In the genomic region with DNA sequence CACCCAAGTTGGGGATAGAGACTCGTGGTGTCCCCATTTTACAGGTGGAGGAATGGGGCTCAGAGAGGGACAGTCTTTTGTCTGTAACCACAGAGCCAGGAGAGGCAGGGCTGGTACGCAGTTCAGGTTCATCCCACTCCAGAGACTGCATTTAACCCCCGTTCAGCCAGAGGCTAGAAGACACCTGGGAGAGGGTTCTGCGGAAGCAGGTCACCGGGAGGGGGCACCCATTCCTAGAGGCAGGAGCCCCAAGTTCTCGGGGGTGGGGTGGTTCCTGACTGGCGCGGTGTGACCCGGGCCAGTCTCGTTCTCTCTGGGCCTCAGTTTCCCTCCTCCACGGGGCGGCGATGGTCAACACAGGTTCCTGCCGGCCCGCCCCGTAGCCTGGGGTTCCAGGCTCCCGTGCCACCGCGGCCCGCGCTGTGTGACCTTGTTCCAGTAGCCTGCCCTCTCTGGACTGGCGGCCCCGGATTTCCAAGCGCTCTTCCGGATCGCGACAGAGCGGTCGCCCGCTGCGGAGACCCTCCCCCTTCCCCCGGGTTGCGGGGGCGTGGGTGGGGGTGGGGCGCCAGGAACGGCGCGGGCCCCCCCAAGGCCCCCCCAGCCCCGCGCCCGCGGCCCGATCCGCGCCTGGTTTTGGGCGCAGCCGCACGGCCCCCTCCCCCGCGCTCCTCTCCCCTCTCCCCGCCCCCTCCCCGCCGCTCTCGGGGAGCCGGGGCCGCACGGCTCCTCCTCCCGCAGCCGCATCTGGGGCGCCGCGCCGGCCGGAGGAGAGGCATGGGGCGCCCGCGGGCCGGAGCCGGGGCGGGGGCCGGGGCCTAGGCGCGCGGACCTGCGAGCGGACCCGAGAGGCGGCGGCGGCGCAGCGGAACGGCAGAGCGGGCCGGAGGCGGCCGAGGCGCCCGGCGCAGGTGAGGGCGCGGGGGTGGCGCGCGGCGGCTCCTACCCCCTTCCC, we compare ENCODE assay signal across 8 cellular contexts. TPM values are rescaled to one million over a fixed set of nuclear protein-coding genes. Genes with fewer than 3 reads are reported as not detected.
DNase-seq lines count a peak whose midpoint lies in the region; ATAC-seq, FAIRE-seq and TF ChIP-seq lines count a peak whose summit lies in the region.

Gene DLGAP4, plus strand, starts transcription at position 738 of the 955 bp plus-strand sequence. CDS start 125,379 bp downstream, outside the sequence.

- H3K36me3 ChIP-seq in ascending aorta, result no peaks in the 10 kb centered on the region
- H3K36me3 ChIP-seq in keratinocyte (ENCODE audit: control insufficient read depth in 2 of 2, extremely low read depth in 1 of 2, insufficient read depth in 2 of 2, low read length in 2 of 2), result no peaks in the 10 kb centered on the region
- no peaks in the 10 kb centered on the region for H3K36me3 ChIP-seq in suprapubic skin

- peak within 1 kb of the TSS; percentile 39 to 55 for H3K4me3 ChIP-seq in ascending aorta
- peak within 1 kb of the TSS in 2 of 3 experiments; percentile 6 to 38 for H3K4me3 ChIP-seq in keratinocyte (ENCODE audit: control insufficient read depth in 2 of 3, extremely low read depth in 1 of 3, insufficient read depth in 2 of 3, low read depth in 1 of 3, low read length in 3 of 3)
- peak within 1 kb of the TSS; percentile 47 for H3K4me3 ChIP-seq in suprapubic skin

- H3K27me3 ChIP-seq in ascending aorta, result peaks cover 13% of the 10 kb centered on the region
- peaks cover 87% of the 10 kb centered on the region for H3K27me3 ChIP-seq in keratinocyte (ENCODE audit: control insufficient read depth, extremely low read depth, insufficient read depth, low read length)
- H3K27me3 ChIP-seq in suprapubic skin, result peaks cover 95% of the 10 kb centered on the region

- WGBS in suprapubic skin, result 6% methylated on average over 11 of the region's 96 CpGs

- H3K79me2 ChIP-seq in keratinocyte (ENCODE audit: control insufficient read depth, insufficient read depth, low read length), result no peaks in the 10 kb centered on the region

- no peak within 1 kb of the TSS for H3K9ac ChIP-seq in keratinocyte (ENCODE audit: control insufficient read depth, extremely low read depth, insufficient read depth, low read length)

- FAIRE-seq in keratinocyte (lab: Jason Lieb, UNC), result no peak

- no peak for TF ChIP-seq EP300 in suprapubic skin (IDR thresholded peaks at IDR 0.05)

- H3K4me2 ChIP-seq in keratinocyte (ENCODE audit: control insufficient read depth, extremely low read depth, insufficient read depth, low read depth, low read length), result no peak within 1 kb of the TSS

- H3K4me1 ChIP-seq in ascending aorta (peaks cover 3 to 7% of the 10 kb centered on the region in 2 donors), keratinocyte (ENCODE audit: control insufficient read depth, extremely low read depth, insufficient read depth, low read length) (no peaks in the 10 kb centered on the region), suprapubic skin (peaks cover 17% of the 10 kb centered on the region)

- no peaks in the 10 kb centered on the region for H4K20me1 ChIP-seq in keratinocyte (ENCODE audit: control insufficient read depth, extremely low read depth, insufficient read depth, low read length)

- dilution Hi-C loops in keratinocyte (cut with MboI; ENCODE audit: extremely low pct_ligation_motif_present, low sequenced_read_pairs), result no loop called here

- DNase-seq in NCI-H748 (lab: John Stamatoyannopoulos, UW; ENCODE audit: unreplicated experiment) (peak; percentile 21), NCI-H748 treated with DMSO at 0.1 percent for 48 hours (lab: John Stamatoyannopoulos, UW) (no peak), ascending aorta (ENCODE audit: low spot score in 2 of 2) (no peak), keratinocyte (ENCODE audit: low read depth, low spot score) (no peak), suprapubic skin (ENCODE audit: low spot score in 2 of 2) (no peak), NCI-H1048 (lab: John Stamatoyannopoulos, UW) (no peak)

- no peak for TF ChIP-seq CTCF in ascending aorta (IDR thresholded peaks at IDR 0.05)
- peak; percentile 9 to 31 (median 16) for TF ChIP-seq CTCF in keratinocyte (optimal IDR thresholded peaks at IDR 0.05 in 1 of 3, IDR thresholded peaks at IDR 0.05 in 1 of 3, conservative IDR thresholded peaks at IDR 0.05 in 1 of 3; ENCODE audit: extremely low read depth in 1 of 3, insufficient read depth in 2 of 3, low read length in 3 of 3)
- no peak for TF ChIP-seq CTCF in suprapubic skin (IDR thresholded peaks at IDR 0.05)

- H2AFZ ChIP-seq in keratinocyte (ENCODE audit: control insufficient read depth, low read length), result no peak within 1 kb of the TSS

- TF ChIP-seq POLR2A in suprapubic skin (IDR thresholded peaks at IDR 0.05), result no peak

- no peak within 1 kb of the TSS for H3K27ac ChIP-seq in ascending aorta
- no peak within 1 kb of the TSS for H3K27ac ChIP-seq in keratinocyte (ENCODE audit: control insufficient read depth, insufficient read depth, low read length)
- H3K27ac ChIP-seq in suprapubic skin, result no peak within 1 kb of the TSS

- H3K9me3 ChIP-seq in ascending aorta (no peaks in the 10 kb centered on the region), keratinocyte (ENCODE audit: control insufficient read depth, low read depth, low read length) (no peaks in the 10 kb centered on the region), suprapubic skin (no peaks in the 10 kb centered on the region)

- no peaks in the 10 kb centered on the region for H3K9me1 ChIP-seq in keratinocyte (ENCODE audit: control insufficient read depth, extremely low read depth, insufficient read depth, low read length)

- intact Hi-C loops in ascending aorta (cut with DNase I), result no loop called here

- ATAC-seq in GM19452 (IDR thresholded peaks at IDR 0.05; ENCODE audit: unreplicated experiment) (no peak), HG02588 (IDR thresholded peaks at IDR 0.05; ENCODE audit: unreplicated experiment) (no peak)

RNA-seq across cellular contexts. Expression of gene DLGAP4, which starts in this region (rescaled TPM):
- 98.2 TPM for total RNA-seq in ascending aorta
- 9.6 to 27.0 TPM (median 10.1 TPM) in 3 replicates for polyA plus RNA-seq in keratinocyte
- 209 TPM for polyA plus RNA-seq in keratinocyte (2011; ENCODE audit: low read depth)
- polyA plus RNA-seq in keratinocyte (2011; cell fraction: cytosol; rRNA removed), result 22.9 and 44.4 TPM in 2 replicates
- polyA plus RNA-seq in keratinocyte (2011; cell fraction: nucleus; rRNA removed), result 39.5 and 57.2 TPM in 2 replicates
- 41.3 and 64.1 TPM in 2 replicates for polyA plus RNA-seq in keratinocyte (2012; ENCODE audit: low replicate concordance)
- polyA minus RNA-seq in keratinocyte, result 18.4 to 145 TPM (median 21.9 TPM) in 3 replicates
- polyA minus RNA-seq in keratinocyte (2011; cell fraction: cytosol; rRNA and poly(A)+ RNA removed), result 55.2 TPM
- polyA minus RNA-seq in keratinocyte (2011; cell fraction: nucleus; rRNA and poly(A)+ RNA removed), result 21.5 and 26.1 TPM in 2 replicates
- 100 to 1,000 TPM in 2 of 4 donors, 10 to 100 TPM in 2; 69.5 to 120 (median 96.8) TPM for total RNA-seq in suprapubic skin

Comparison
In these comparisons a context has a peak if more than half of its experiments do, and no peak if none do; other contexts are left out.
1. CTCF ChIP-seq: peak in keratinocyte (3 of 3); none in ascending aorta (0 of 3) and suprapubic skin (0 of 2).
2. Peak in every context shown above with its lines, with median percentiles within 50 percentile points of each other: H3K4me3 ChIP-seq.